ENCODE assay signal across 1 cellular context in genomic region chr1:201426395-201427310, GRCh38.
TF ChIP-seq lines count a peak whose summit lies in the region.

No MANE protein-coding gene starts in this region.

TF ChIP-seq in K562, 482 proteins besides CTCF, POLR2A, EP300 and RAD21:
- TF ChIP-seq, protein P1, sequence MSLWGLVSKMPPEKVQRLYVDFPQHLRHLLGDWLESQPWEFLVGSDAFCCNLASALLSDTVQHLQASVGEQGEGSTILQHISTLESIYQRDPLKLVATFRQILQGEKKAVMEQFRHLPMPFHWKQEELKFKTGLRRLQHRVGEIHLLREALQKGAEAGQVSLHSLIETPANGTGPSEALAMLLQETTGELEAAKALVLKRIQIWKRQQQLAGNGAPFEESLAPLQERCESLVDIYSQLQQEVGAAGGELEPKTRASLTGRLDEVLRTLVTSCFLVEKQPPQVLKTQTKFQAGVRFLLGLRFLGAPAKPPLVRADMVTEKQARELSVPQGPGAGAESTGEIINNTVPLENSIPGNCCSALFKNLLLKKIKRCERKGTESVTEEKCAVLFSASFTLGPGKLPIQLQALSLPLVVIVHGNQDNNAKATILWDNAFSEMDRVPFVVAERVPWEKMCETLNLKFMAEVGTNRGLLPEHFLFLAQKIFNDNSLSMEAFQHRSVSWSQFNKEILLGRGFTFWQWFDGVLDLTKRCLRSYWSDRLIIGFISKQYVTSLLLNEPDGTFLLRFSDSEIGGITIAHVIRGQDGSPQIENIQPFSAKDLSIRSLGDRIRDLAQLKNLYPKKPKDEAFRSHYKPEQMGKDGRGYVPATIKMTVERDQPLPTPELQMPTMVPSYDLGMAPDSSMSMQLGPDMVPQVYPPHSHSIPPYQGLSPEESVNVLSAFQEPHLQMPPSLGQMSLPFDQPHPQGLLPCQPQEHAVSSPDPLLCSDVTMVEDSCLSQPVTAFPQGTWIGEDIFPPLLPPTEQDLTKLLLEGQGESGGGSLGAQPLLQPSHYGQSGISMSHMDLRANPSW (CRISPR knock-in tag; IDR thresholded peaks at IDR 0.05), result no peak
- TF ChIP-seq BCOR (IDR thresholded peaks at IDR 0.05), result peak; percentile 44; the same call in 1 of the 2 replicates
- no peak for TF ChIP-seq CBX8 (IDR thresholded peaks at IDR 0.05; ENCODE audit: borderline replicate concordance, extremely low read depth, low read depth, low read length, poor library complexity, severe bottlenecking)
- peak; percentile 78 for TF ChIP-seq RBM25 (IDR thresholded peaks at IDR 0.05; ENCODE audit: low read depth, low read length, severe bottlenecking)
